Comparison of ENCODE assay signal across 9 cellular contexts in genomic region chr17:29178750-29179231, GRCh38. TPM values are rescaled to one million over a fixed set of nuclear protein-coding genes. Genes with fewer than 3 reads are reported as not detected.
DNase-seq lines count a peak whose midpoint lies in the region; ATAC-seq, FAIRE-seq and TF ChIP-seq lines count a peak whose summit lies in the region.
"Had no signal": no experiment of that assay in that cellular context is flagged by ENCODE, and none has a peak within 500 bp of the region (broad histone marks: within the 10 kb centered on the region; RNA-seq: fewer than 3 reads in every experiment).

No MANE protein-coding gene starts in this region.

- no peak for FAIRE-seq in D721Med (lab: Jason Lieb, UNC)

- H3K36me3 Mint-ChIP-seq in progenitor cell of endocrine pancreas (ENCODE audit: insufficient read depth) = no peaks in the 10 kb centered on the region

- H3K27ac Mint-ChIP-seq in progenitor cell of endocrine pancreas = peak overlapping the region; percentile 97

- ATAC-seq in RWPE2 (ENCODE audit: low read depth) (peak; percentile 62), HG03439 (IDR thresholded peaks at IDR 0.05; ENCODE audit: unreplicated experiment) (no peak), GM19452 (IDR thresholded peaks at IDR 0.05; ENCODE audit: unreplicated experiment) (no peak), GM21367 (IDR thresholded peaks at IDR 0.05; ENCODE audit: unreplicated experiment) (no peak), HG02884 (IDR thresholded peaks at IDR 0.05; ENCODE audit: unreplicated experiment) (no peak)

- no peaks in the 10 kb centered on the region for H3K9me3 Mint-ChIP-seq in progenitor cell of endocrine pancreas (ENCODE audit: low read depth)

- H3K36me3 ChIP-seq in RWPE2 (ENCODE audit: low read depth) = peaks cover 9% of the 10 kb centered on the region; the same call in 1 of the 2 replicates

- H3K4me3 ChIP-seq in RWPE2 (ENCODE audit: severe bottlenecking) (peak overlapping the region; percentile 42), foreskin fibroblast (ENCODE audit: low read depth in 1 of 2, low read length in 2 of 2) (peak overlapping the region; percentile 57 to 64)

- H3K27ac ChIP-seq in RWPE2 (ENCODE audit: poor library complexity, severe bottlenecking) = peak overlapping the region; percentile 90
- H3K27ac ChIP-seq: HL-60 had no signal

- peaks cover 30% of the 10 kb centered on the region for H3K4me1 Mint-ChIP-seq in progenitor cell of endocrine pancreas (ENCODE audit: low read depth)

- TF ChIP-seq CTCF in D721Med (IDR thresholded peaks at IDR 0.05; ENCODE audit: insufficient read depth, missing control alignments) (no peak), RWPE2 (IDR thresholded peaks at IDR 0.05; ENCODE audit: poor library complexity, severe bottlenecking) (no peak), foreskin fibroblast (IDR thresholded peaks at IDR 0.05; ENCODE audit: low read depth, low read length) (no peak), progenitor cell of endocrine pancreas (IDR thresholded peaks at IDR 0.05; ENCODE audit: unreplicated experiment) (no peak)

- H3K4me1 ChIP-seq in RWPE2 (ENCODE audit: insufficient read depth, poor library complexity, severe bottlenecking) = peaks cover 32% of the 10 kb centered on the region

- peak overlapping the region; percentile 81 for H3K4me3 Mint-ChIP-seq in progenitor cell of endocrine pancreas (ENCODE audit: low read depth)

- no peaks in the 10 kb centered on the region for H3K9me3 ChIP-seq in RWPE2 (ENCODE audit: severe bottlenecking)

- peaks cover 13% of the 10 kb centered on the region for H3K27me3 Mint-ChIP-seq in progenitor cell of endocrine pancreas

- no peaks in the 10 kb centered on the region for H3K27me3 ChIP-seq in RWPE2 (ENCODE audit: insufficient read depth, poor library complexity, severe bottlenecking)

- DNase-seq in D721Med (ENCODE audit: insufficient read length, low spot score) (peak; percentile 13), RWPE2 (ENCODE audit: low spot score) (no peak), foreskin fibroblast (no peak), progenitor cell of endocrine pancreas (ENCODE audit: low spot score, unreplicated experiment) (no peak)

RNA-seq across cellular contexts. Expression of gene MYO18A, which starts 1.4 kb away (rescaled TPM):
- 75.7 and 77.1 TPM in 2 replicates for total RNA-seq in progenitor cell of endocrine pancreas
